In genomic region chr1:33657833-33658232, GRCh38 we compare ENCODE assay signal across 24 cellular contexts.
A peak's percentile ranks its signal among the peaks of the same experiment; 100 is the strongest.
DNase-seq lines count a peak whose midpoint lies in the region; ATAC-seq and TF ChIP-seq lines count a peak whose summit lies in the region.
"Had no signal": no experiment of that assay in that cellular context is flagged by ENCODE, and none has a peak within 500 bp of the region (broad histone marks: within the 10 kb centered on the region; RNA-seq: fewer than 3 reads in every experiment).

No MANE protein-coding gene starts in this region.

- DNase-seq in Right ventricle myocardium inferior (ENCODE audit: missing footprints) (no peak), left cardiac atrium (no peak), left ventricle myocardium inferior (peak; percentile 36), heart left ventricle (no peak), neuronal stem cell (ENCODE audit: low spot score) (no peak), C1 segment of cervical spinal cord (lab: John Stamatoyannopoulos, UW) (no peak), SW 1271 (lab: John Stamatoyannopoulos, UW) (no peak)
- DNase-seq: AML-193; CD4-positive, alpha-beta memory T cell; CD4-positive, CD25-positive, alpha-beta regulatory T cell; CD8-positive, alpha-beta memory T cell; COR-L47; DMS 273 treated with DMSO at 0.1 percent for 48 hours; DMS153; DMS53; DMS79; DND-41; EL; GDM1 had no signal

- no peak overlapping the region for H4K91ac ChIP-seq in neuronal stem cell (ENCODE audit: low read depth, low read length, poor library complexity)

- no peak overlapping the region for H2AFZ ChIP-seq in neuronal stem cell (ENCODE audit: low read length)

- ATAC-seq in Right ventricle myocardium inferior (peak; percentile 64), left cardiac atrium (no peak), heart left ventricle (no peak)
- ATAC-seq: A549, GM12878 had no signal

- H3K9ac ChIP-seq in neuronal stem cell (ENCODE audit: low read depth, low read length, poor library complexity): no peak overlapping the region
- H3K9ac ChIP-seq: BLaER1 treated with 17β-estradiol and CSF1 and Interleukin-3, amounts not matched to agents 10 nM and 100 nM had no signal

- no peak overlapping the region for H2AK5ac ChIP-seq in neuronal stem cell (ENCODE audit: low read depth, low read length)

- H3K4me2 ChIP-seq in neuronal stem cell (ENCODE audit: insufficient read depth, low read length, poor library complexity, severe bottlenecking): no peak overlapping the region
- H3K4me2 ChIP-seq: A549 had no signal

- no peak for TF ChIP-seq POLR2A in heart left ventricle (IDR thresholded peaks at IDR 0.05)

- H2BK15ac ChIP-seq in neuronal stem cell (ENCODE audit: low read length): no peak overlapping the region

- no peak overlapping the region for H3K14ac ChIP-seq in neuronal stem cell (ENCODE audit: low read length)

- intact Hi-C loops in Right ventricle myocardium inferior (cut with DNase I) (loop anchor here (2.0 kb wide), 1 partner anchor 61 kb away; no protein-coding TSS in a partner anchor), left cardiac atrium (cut with DNase I) (no loop called here), left ventricle myocardium inferior (cut with micrococcal nuclease) (no loop called here), heart left ventricle (cut with DNase I) (loop anchor here in 2 of 10 donors (5.0 to 10.0 kb wide), 2 partner anchors 49 to 507 kb away; partner anchors contain the start of gene CSMD2 (in 1 of the 2))

- no peaks in the 10 kb centered on the region for H3K79me1 ChIP-seq in neuronal stem cell (ENCODE audit: low read depth, low read length)

- 74 to 83% (median 79%) methylated on average over 12 of the region's 12 CpGs for WGBS in heart left ventricle, 4 donors
- WGBS in neuronal stem cell (ENCODE audit: extremely low coverage in 2 of 2, insufficient read length in 2 of 2, insufficient replicate concordance in 1 of 2), 2 donors: no CpG with 5 or more reads among the region's 12 CpGs

- no peaks in the 10 kb centered on the region for H3K36me3 ChIP-seq in left ventricle myocardium inferior
- H3K36me3 ChIP-seq in heart left ventricle: no peaks in the 10 kb centered on the region
- no peaks in the 10 kb centered on the region for H3K36me3 ChIP-seq in neuronal stem cell (replicated peaks in 1 of 2; ENCODE audit: control insufficient read depth in 2 of 2, insufficient read depth in 2 of 2, low read length in 2 of 2)
- H3K36me3 ChIP-seq: BLaER1 treated with 17β-estradiol and CSF1 and Interleukin-3, amounts not matched to agents 10 nM and 100 nM had no signal

- H2BK5ac ChIP-seq in neuronal stem cell (ENCODE audit: low read length): no peak overlapping the region

- H3K9me3 ChIP-seq in left ventricle myocardium inferior (replicated peaks) (no peaks in the 10 kb centered on the region), heart left ventricle (no peaks in the 10 kb centered on the region), neuronal stem cell (replicated peaks in 1 of 2; ENCODE audit: control insufficient read depth in 2 of 2, insufficient read depth in 1 of 2, low read depth in 1 of 2, low read length in 2 of 2) (no peaks in the 10 kb centered on the region)
- H3K9me3 ChIP-seq: A549; BLaER1 treated with 17β-estradiol and CSF1 and Interleukin-3, amounts not matched to agents 10 nM and 100 nM had no signal

- H3K4me1 ChIP-seq in left ventricle myocardium inferior (peaks cover 41% of the 10 kb centered on the region), heart left ventricle (peaks cover 0 to 18% (median 5%) of the 10 kb centered on the region in 12 donors), neuronal stem cell (ENCODE audit: control insufficient read depth in 2 of 2, insufficient read depth in 1 of 2, low read depth in 1 of 2, low read length in 2 of 2) (no peaks in the 10 kb centered on the region)
- H3K4me1 ChIP-seq: A549 had no signal

- no peak overlapping the region for H2BK12ac ChIP-seq in neuronal stem cell (ENCODE audit: low read length)

- H2BK120ac ChIP-seq in neuronal stem cell (ENCODE audit: low read depth, low read length): no peak overlapping the region

- H3K27me3 ChIP-seq in left ventricle myocardium inferior (ENCODE audit: low read depth): no peaks in the 10 kb centered on the region
- H3K27me3 ChIP-seq in heart left ventricle: no peaks in the 10 kb centered on the region
- H3K27me3 ChIP-seq in neuronal stem cell (ENCODE audit: control insufficient read depth in 3 of 3, insufficient read depth in 3 of 3, low read depth in 1 of 3, low read length in 3 of 3): peaks cover 0 to 5% (median 0%) of the 10 kb centered on the region in 3 experiments
- H3K27me3 ChIP-seq: BLaER1 treated with 17β-estradiol and CSF1 and Interleukin-3, amounts not matched to agents 10 nM and 100 nM had no signal

- H4K8ac ChIP-seq in neuronal stem cell (ENCODE audit: low read depth, low read length): no peak overlapping the region

- H3K18ac ChIP-seq in neuronal stem cell (ENCODE audit: low read length): no peak overlapping the region

- peak overlapping the region; percentile 49 for H3K27ac ChIP-seq in left ventricle myocardium inferior (replicated peaks)
- H3K27ac ChIP-seq in heart left ventricle: no peak overlapping the region
- H3K27ac ChIP-seq in VCaP: peak overlapping the region; percentile 97
- no peak overlapping the region for H3K27ac ChIP-seq in neuronal stem cell (replicated peaks; ENCODE audit: low read length)
- H3K27ac ChIP-seq: 22Rv1; A549; BLaER1 treated with 17β-estradiol and CSF1 and Interleukin-3, amounts not matched to agents 10 nM and 100 nM had no signal

- no peak overlapping the region for H3K4ac ChIP-seq in neuronal stem cell (ENCODE audit: low read length)

- H3K23ac ChIP-seq in neuronal stem cell (ENCODE audit: low read depth, low read length, poor library complexity): peak overlapping the region; percentile 82

- H3K4me3 ChIP-seq in left ventricle myocardium inferior (no peak overlapping the region), heart left ventricle (no peak overlapping the region), neuronal stem cell (ENCODE audit: low read length in 2 of 2) (no peak overlapping the region)
- H3K4me3 ChIP-seq: A549; BLaER1 treated with 17β-estradiol and CSF1 and Interleukin-3, amounts not matched to agents 10 nM and 100 nM; GM12878 had no signal

- TF ChIP-seq CTCF in left ventricle myocardium inferior (IDR thresholded peaks at IDR 0.05; ENCODE audit: borderline replicate concordance) (no peak), heart left ventricle (IDR thresholded peaks at IDR 0.05) (no peak), VCaP (conservative IDR thresholded peaks at IDR 0.05) (no peak)

Comparison
In these comparisons a context has a peak if more than half of its experiments do, and no peak if none do; other contexts are left out.
1. H3K27ac ChIP-seq: peak in left ventricle myocardium inferior (single experiment) and VCaP (single experiment); none in heart left ventricle (0 of 12) and neuronal stem cell (single experiment).